15 cellular contexts compared by ENCODE assay signal in the genomic region with DNA sequence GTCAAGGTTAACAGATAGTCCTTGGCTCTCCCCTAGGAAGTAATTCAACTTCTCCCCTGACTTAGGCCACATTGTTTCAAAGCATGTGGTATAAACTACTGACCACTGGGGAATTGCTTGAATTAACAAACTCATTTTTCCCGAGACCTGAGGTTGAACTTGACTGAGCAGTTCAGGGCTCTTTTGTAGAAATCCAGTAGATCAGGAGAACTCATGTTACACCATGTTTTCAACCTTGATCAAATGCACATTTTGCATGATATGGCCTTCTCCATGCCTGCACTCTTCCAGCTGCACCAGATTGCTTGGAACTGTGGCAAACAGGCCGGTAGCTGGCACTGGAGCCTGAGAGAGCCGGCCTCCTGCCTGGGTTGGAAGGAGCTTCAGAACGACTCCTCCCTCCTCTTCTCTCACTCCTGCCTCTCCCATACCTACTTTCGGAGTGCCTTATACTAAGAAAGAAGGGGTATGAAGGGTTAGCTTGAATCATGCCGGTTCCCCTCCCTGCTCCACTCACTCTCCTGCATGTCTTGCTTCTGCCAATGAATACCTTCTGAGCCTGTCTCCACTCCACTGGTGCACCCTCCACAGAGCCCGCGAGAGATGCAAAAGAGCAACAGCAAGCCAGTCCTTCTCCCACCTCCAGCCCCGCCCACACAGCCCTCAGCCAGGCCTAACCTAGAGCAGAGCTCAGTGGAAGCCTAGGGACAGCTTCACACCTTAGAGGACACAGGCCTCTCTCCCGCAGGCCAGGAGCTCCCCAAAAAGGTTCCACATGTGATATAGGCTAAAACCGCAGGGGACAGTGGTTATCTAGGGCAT.
DNase-seq lines count a peak whose midpoint lies in the region.
"Had no signal": no experiment of that assay in that cellular context is flagged by ENCODE, and none has a peak within 500 bp of the region (broad histone marks: within the 10 kb centered on the region; RNA-seq: fewer than 3 reads in every experiment).

No MANE protein-coding gene starts in this region.

- no peak overlapping the region for H3K27ac Mint-ChIP-seq in activated CD4-positive, alpha-beta memory T cell treated with anti-CD3 and anti-CD28 coated beads, Interleukin-2, amount 10 ng/mL, durations not matched to agents 7 days and 5 days
- H3K27ac Mint-ChIP-seq: stimulated activated naive B cell treated with anti-CD40 and anti-IgM and Interleukin-4, amounts not matched to agents 10 μg/mL and 1 μg/mL and 100 μg/mL, for 72 hours had no signal

- WGBS in GM23248 (ENCODE audit: low coverage in 1 of 2, low lambda C conversion rate in 2 of 2, missing lambda C conversion rate in 2 of 2), 2 experiments = 81 to 84% methylated on average over 11 of the region's 11 CpGs

- peaks cover 7% of the 10 kb centered on the region for H3K27me3 Mint-ChIP-seq in activated CD4-positive, alpha-beta memory T cell treated with anti-CD3 and anti-CD28 coated beads, Interleukin-2, amount 10 ng/mL, durations not matched to agents 7 days and 5 days

- H3K4me1 Mint-ChIP-seq in activated CD4-positive, alpha-beta memory T cell treated with anti-CD3 and anti-CD28 coated beads, Interleukin-2, amount 10 ng/mL, durations not matched to agents 7 days and 5 days = no peaks in the 10 kb centered on the region
- H3K4me1 Mint-ChIP-seq: stimulated activated naive B cell treated with anti-CD40 and anti-IgM and Interleukin-4, amounts not matched to agents 10 μg/mL and 1 μg/mL and 100 μg/mL, for 72 hours had no signal

- peaks cover 24% of the 10 kb centered on the region for H3K4me1 ChIP-seq in GM23248 (ENCODE audit: insufficient read depth)

- no peaks in the 10 kb centered on the region for H3K36me3 ChIP-seq in GM23248 (ENCODE audit: low read depth)

- no peak overlapping the region for H3K27ac ChIP-seq in GM23248
- H3K27ac ChIP-seq: VCaP had no signal

- no peaks in the 10 kb centered on the region for H3K9me3 ChIP-seq in GM23248 (ENCODE audit: low read depth)

- H3K27me3 ChIP-seq in GM23248 (replicated peaks; ENCODE audit: insufficient read depth) = no peaks in the 10 kb centered on the region

- no peaks in the 10 kb centered on the region for H3K79me2 ChIP-seq in GM23248 (ENCODE audit: insufficient read depth)

- no peak overlapping the region for H3K4me3 ChIP-seq in skeletal muscle cell (ENCODE audit: low read depth, low read length)
- H3K4me3 ChIP-seq in GM23248 = no peak overlapping the region

- H3F3A ChIP-seq in GM23248 (ENCODE audit: insufficient read depth) = peaks cover 19% of the 10 kb centered on the region

- H3K9me3 Mint-ChIP-seq in activated CD4-positive, alpha-beta memory T cell treated with anti-CD3 and anti-CD28 coated beads, Interleukin-2, amount 10 ng/mL, durations not matched to agents 7 days and 5 days = no peaks in the 10 kb centered on the region
- H3K9me3 Mint-ChIP-seq: activated T-cell treated with anti-CD3 and anti-CD28 coated beads, Interleukin-2, amount 50 U/mL, for 4 hours; stimulated activated naive B cell treated with anti-CD40 and anti-IgM and Interleukin-4, amounts not matched to agents 10 μg/mL and 1 μg/mL and 100 μg/mL, for 72 hours had no signal

- DNase-seq in G401 (ENCODE audit: low spot score) (peak; percentile 34), fibroblast of peridontal ligament (ENCODE audit: extremely low read depth) (peak; percentile 96), skeletal muscle cell (ENCODE audit: low read depth) (peak; percentile 35), NCI-H1105 treated with DMSO at 0.1 percent for 48 hours (lab: John Stamatoyannopoulos, UW) (no peak), D341Med (ENCODE audit: low spot score) (no peak), medulla oblongata (ENCODE audit: extremely low spot score) (no peak), GM23248 (no peak)
- DNase-seq in activated CD4-positive, alpha-beta memory T cell treated with anti-CD3 and anti-CD28 coated beads, Interleukin-2, amount 10 ng/mL, durations not matched to agents 7 days and 5 days = peak; percentile 13
- DNase-seq: activated T-cell treated with anti-CD3 and anti-CD28 coated beads, Interleukin-2, amount 50 U/mL, for 4 hours; COR-L47; foreskin melanocyte; NCI-H1417; NCI-H748 treated with DMSO at 0.1 percent for 48 hours; stimulated activated naive B cell treated with anti-CD40 and anti-IgM and Interleukin-4, amounts not matched to agents 10 μg/mL and 1 μg/mL and 100 μg/mL, for 72 hours had no signal

- H2AFZ ChIP-seq in GM23248 = no peak overlapping the region

- in situ Hi-C loops in G401 (cut with HindIII; ENCODE audit: low sequenced_read_pairs) = no loop called here
- in situ Hi-C loops in GM23248 (cut with MboI) = no loop called here

- CTCF ChIA-PET in activated CD4-positive, alpha-beta memory T cell treated with anti-CD3 and anti-CD28 coated beads, Interleukin-2, amount 10 ng/mL, durations not matched to agents 7 days and 5 days (lab: Charles Lee) = no interaction called here

- H3K9ac ChIP-seq in GM23248 = no peak overlapping the region

- H4K20me1 ChIP-seq in GM23248 (ENCODE audit: insufficient read depth) = no peaks in the 10 kb centered on the region

- H3K4me3 Mint-ChIP-seq in activated CD4-positive, alpha-beta memory T cell treated with anti-CD3 and anti-CD28 coated beads, Interleukin-2, amount 10 ng/mL, durations not matched to agents 7 days and 5 days = no peak overlapping the region
- H3K4me3 Mint-ChIP-seq: activated T-cell treated with anti-CD3 and anti-CD28 coated beads, Interleukin-2, amount 50 U/mL, for 4 hours; stimulated activated naive B cell treated with anti-CD40 and anti-IgM and Interleukin-4, amounts not matched to agents 10 μg/mL and 1 μg/mL and 100 μg/mL, for 72 hours had no signal

- H3K36me3 Mint-ChIP-seq in activated CD4-positive, alpha-beta memory T cell treated with anti-CD3 and anti-CD28 coated beads, Interleukin-2, amount 10 ng/mL, durations not matched to agents 7 days and 5 days (ENCODE audit: low read depth) = no peaks in the 10 kb centered on the region
- H3K36me3 Mint-ChIP-seq: stimulated activated naive B cell treated with anti-CD40 and anti-IgM and Interleukin-4, amounts not matched to agents 10 μg/mL and 1 μg/mL and 100 μg/mL, for 72 hours had no signal

- no peaks in the 10 kb centered on the region for H3K9me2 ChIP-seq in GM23248 (ENCODE audit: insufficient read depth)

- no peak overlapping the region for H3K4me2 ChIP-seq in GM23248 (ENCODE audit: unreplicated experiment)

- POLR2A ChIA-PET in activated CD4-positive, alpha-beta memory T cell treated with anti-CD3 and anti-CD28 coated beads, Interleukin-2, amount 10 ng/mL, durations not matched to agents 7 days and 5 days (lab: Charles Lee) = no interaction called here

Comparison
In these comparisons a context has a peak if more than half of its experiments do, and no peak if none do; other contexts are left out.
1. DNase-seq: peak in G401 (single experiment), activated CD4-positive, alpha-beta memory T cell treated with anti-CD3 and anti-CD28 coated beads, Interleukin-2, amount 10 ng/mL, durations not matched to agents 7 days and 5 days (single experiment), fibroblast of peridontal ligament (single experiment) and skeletal muscle cell (single experiment); none in NCI-H1105 treated with DMSO at 0.1 percent for 48 hours (single experiment), D341Med (single experiment), medulla oblongata (single experiment) and GM23248 (single experiment).